15 cellular contexts compared by ENCODE assay signal in the genomic region with DNA sequence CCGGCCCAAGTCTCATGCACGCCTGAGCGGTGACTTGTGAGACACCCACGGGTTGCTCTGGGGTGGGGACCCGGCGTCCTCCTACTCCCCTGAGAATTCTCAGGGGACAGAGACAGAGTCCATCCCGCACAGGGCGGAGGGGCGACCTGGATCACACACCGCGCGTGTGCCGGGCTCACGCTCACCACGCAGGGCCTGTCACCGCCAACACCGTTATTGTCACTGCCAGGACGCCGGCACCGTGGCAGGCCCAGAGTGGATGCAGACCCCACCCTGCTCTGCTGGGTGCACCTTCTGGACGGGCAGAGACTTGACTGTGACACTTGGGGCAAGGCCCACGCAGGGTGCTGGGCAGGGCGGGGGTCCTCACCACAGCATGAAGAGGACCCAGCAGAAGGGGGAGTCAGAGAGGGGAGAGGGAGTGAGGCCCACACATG. TPM values are rescaled to one million over a fixed set of nuclear protein-coding genes. Genes with fewer than 3 reads are reported as not detected.
DNase-seq lines count a peak whose midpoint lies in the region; ATAC-seq and TF ChIP-seq lines count a peak whose summit lies in the region.
"Had no signal": no experiment of that assay in that cellular context is flagged by ENCODE, and none has a peak within 500 bp of the region (broad histone marks: within the 10 kb centered on the region; RNA-seq: fewer than 3 reads in every experiment).

No MANE protein-coding gene starts in this region.

- H3K23ac ChIP-seq in neuronal stem cell (ENCODE audit: low read depth, low read length, poor library complexity), result no peak overlapping the region

- peaks cover 86% of the 10 kb centered on the region for H3K36me3 Mint-ChIP-seq in CD4-positive, alpha-beta T cell (ENCODE audit: low read depth)
- peaks cover 4% of the 10 kb centered on the region for H3K36me3 Mint-ChIP-seq in activated naive CD8-positive, alpha-beta T cell

- peaks cover 50% of the 10 kb centered on the region for H3K4me1 Mint-ChIP-seq in CD4-positive, alpha-beta T cell (ENCODE audit: low read depth)
- peaks cover 33% of the 10 kb centered on the region for H3K4me1 Mint-ChIP-seq in activated naive CD8-positive, alpha-beta T cell (ENCODE audit: low read depth)

- no peaks in the 10 kb centered on the region for H3K27me3 ChIP-seq in CD4-positive, alpha-beta T cell (ENCODE audit: control insufficient read depth, insufficient read depth, low read length)
- no peaks in the 10 kb centered on the region for H3K27me3 ChIP-seq in neuronal stem cell (ENCODE audit: control insufficient read depth in 3 of 3, insufficient read depth in 3 of 3, low read depth in 1 of 3, low read length in 3 of 3)
- H3K27me3 ChIP-seq: gastroesophageal sphincter had no signal

- H3K4me2 ChIP-seq in neuronal stem cell (ENCODE audit: insufficient read depth, low read length, poor library complexity, severe bottlenecking), result no peak overlapping the region

- no peak overlapping the region for H2AK5ac ChIP-seq in neuronal stem cell (ENCODE audit: low read depth, low read length)

- no peaks in the 10 kb centered on the region for H3K27me3 Mint-ChIP-seq in CD4-positive, alpha-beta T cell
- H3K27me3 Mint-ChIP-seq in activated naive CD8-positive, alpha-beta T cell, result no peaks in the 10 kb centered on the region

- H3K14ac ChIP-seq in neuronal stem cell (ENCODE audit: low read length), result no peak overlapping the region

- CTCF ChIA-PET in CD4-positive, alpha-beta T cell (lab: Charles Lee), result interaction anchor here (0.6 to 1.9 kb wide), 2 partner anchors 9 to 10 kb away, joined by 4 to 6 read pairs; no protein-coding TSS in a partner anchor

- peak overlapping the region; percentile 22; the same call in 1 of the 2 replicates for H3K4me3 ChIP-seq in GM12864 (ENCODE audit: low read depth, low read length)
- H3K4me3 ChIP-seq in neuronal stem cell (ENCODE audit: low read length in 2 of 2), result peak overlapping the region in 1 of 2 donors; percentile 27
- H3K4me3 ChIP-seq: gastroesophageal sphincter had no signal

- intact Hi-C loops in CD4-positive, alpha-beta T cell (cut with DNase I, micrococcal nuclease), result loop anchor here in 1 of 2 experiments (5.0 kb wide), 1 partner anchor 63 kb away; a partner anchor contains a TSS

- H3K9ac ChIP-seq in neuronal stem cell (ENCODE audit: low read depth, low read length, poor library complexity), result peak overlapping the region; percentile 70

- no peak overlapping the region for H2BK5ac ChIP-seq in neuronal stem cell (ENCODE audit: low read length)

- DNase-seq in CD4-positive, alpha-beta T cell, result no peak
- no peak for DNase-seq in GM12864 (ENCODE audit: low read depth)
- DNase-seq in neuronal stem cell (ENCODE audit: low spot score), result no peak
- DNase-seq in Kasumi-1 (lab: John Stamatoyannopoulos, UW), result no peak
- no peak for DNase-seq in stimulated activated CD4-positive, alpha-beta T cell treated with anti-CD3 and anti-CD28 coated beads, Interleukin-2, amount 100 ng/mL, for 48 hours
- DNase-seq: amniotic stem cell, EL, IMR-90, NCI-H1092, Right ventricle myocardium superior had no signal

- POLR2A ChIA-PET in CD4-positive, alpha-beta T cell (lab: Charles Lee), result interaction anchor here (1.2 kb wide), 1 partner anchor 48 kb away, joined by 3 read pairs; no protein-coding TSS in a partner anchor

- peak overlapping the region; percentile 14 for H2BK12ac ChIP-seq in neuronal stem cell (ENCODE audit: low read length)

- H2BK15ac ChIP-seq in neuronal stem cell (ENCODE audit: low read length), result no peak overlapping the region

- no peak overlapping the region for H3K18ac ChIP-seq in neuronal stem cell (ENCODE audit: low read length)

- peaks cover 6% of the 10 kb centered on the region for H3K79me1 ChIP-seq in neuronal stem cell (ENCODE audit: low read depth, low read length)

- no peaks in the 10 kb centered on the region for H3K9me3 Mint-ChIP-seq in CD4-positive, alpha-beta T cell
- no peaks in the 10 kb centered on the region for H3K9me3 Mint-ChIP-seq in activated naive CD8-positive, alpha-beta T cell (ENCODE audit: low read depth)

- H2AFZ ChIP-seq in neuronal stem cell (ENCODE audit: low read length), result no peak overlapping the region

- no peak overlapping the region for H4K8ac ChIP-seq in neuronal stem cell (ENCODE audit: low read depth, low read length)

- H3K4me1 ChIP-seq in neuronal stem cell (ENCODE audit: control insufficient read depth in 2 of 2, insufficient read depth in 1 of 2, low read depth in 1 of 2, low read length in 2 of 2), result no peaks in the 10 kb centered on the region

- no peak for ATAC-seq in CD4-positive, alpha-beta T cell (ENCODE audit: poor library complexity)
- no peak for ATAC-seq in HG03097 (IDR thresholded peaks at IDR 0.05; ENCODE audit: low FRiP score, unreplicated experiment)
- ATAC-seq: gastroesophageal sphincter, HCT116 had no signal

- no peak for TF ChIP-seq CTCF in CD4-positive, alpha-beta T cell (IDR thresholded peaks at IDR 0.05)
- TF ChIP-seq CTCF in GM12864 (IDR thresholded peaks at IDR 0.05; ENCODE audit: low read depth, low read length, missing control alignments), result no peak

- H3K27ac Mint-ChIP-seq in CD4-positive, alpha-beta T cell, result peak overlapping the region; percentile 97
- H3K27ac Mint-ChIP-seq in activated naive CD8-positive, alpha-beta T cell, result peak overlapping the region; percentile 92

- no peaks in the 10 kb centered on the region for H3K9me3 ChIP-seq in CD4-positive, alpha-beta T cell (ENCODE audit: control insufficient read depth, low read length)
- H3K9me3 ChIP-seq in neuronal stem cell (replicated peaks in 1 of 2; ENCODE audit: control insufficient read depth in 2 of 2, insufficient read depth in 1 of 2, low read depth in 1 of 2, low read length in 2 of 2), result peaks cover 0 to 2% of the 10 kb centered on the region in 2 donors
- H3K9me3 ChIP-seq: gastroesophageal sphincter had no signal

- peak overlapping the region; percentile 86 for H3K4me3 Mint-ChIP-seq in CD4-positive, alpha-beta T cell
- H3K4me3 Mint-ChIP-seq in activated naive CD8-positive, alpha-beta T cell, result peak overlapping the region; percentile 80

- no peak overlapping the region for H2BK120ac ChIP-seq in neuronal stem cell (ENCODE audit: low read depth, low read length)

- no CpG with 5 or more reads among the region's 23 CpGs for WGBS in neuronal stem cell (ENCODE audit: extremely low coverage in 2 of 2, insufficient read length in 2 of 2, insufficient replicate concordance in 1 of 2), 2 donors

- no peak overlapping the region for H3K4ac ChIP-seq in neuronal stem cell (ENCODE audit: low read length)

- no peak overlapping the region for H4K91ac ChIP-seq in neuronal stem cell (ENCODE audit: low read depth, low read length, poor library complexity)

- peaks cover 26 to 86% of the 10 kb centered on the region in 2 donors for H3K36me3 ChIP-seq in neuronal stem cell (replicated peaks in 1 of 2; ENCODE audit: control insufficient read depth in 2 of 2, insufficient read depth in 2 of 2, low read length in 2 of 2)

- H3K27ac ChIP-seq in CD4-positive, alpha-beta T cell (ENCODE audit: low read depth, low read length), result peak overlapping the region; percentile 70
- no peak overlapping the region for H3K27ac ChIP-seq in neuronal stem cell (replicated peaks; ENCODE audit: low read length)
- H3K27ac ChIP-seq: C4-2B had no signal

RNA-seq across cellular contexts. Expression of a gene that starts 16.2 kb away (rescaled TPM):
- total RNA-seq in CD4-positive, alpha-beta T cell, result 10 to 100 TPM; 96.4 to 97.3 TPM
- 15.6 TPM for polyA plus RNA-seq in neuronal stem cell (2013, experiment 1 of 2)
- 16.1 TPM for polyA plus RNA-seq in neuronal stem cell (2013, experiment 2 of 2)

RNA-seq across cellular contexts. Expression of a gene that starts 16.8 kb away (rescaled TPM):
- 10 to 100 TPM; 17.4 to 17.9 TPM for total RNA-seq in CD4-positive, alpha-beta T cell
- polyA plus RNA-seq in neuronal stem cell (2013, experiment 1 of 2), result 2.5 TPM
- polyA plus RNA-seq in neuronal stem cell (2013, experiment 2 of 2), result 2.3 TPM

RNA-seq across cellular contexts. Expression of a gene that starts 28.8 kb away (rescaled TPM):
- 100 to 1,000 TPM; 325 to 347 TPM for total RNA-seq in CD4-positive, alpha-beta T cell
- 138 TPM for polyA plus RNA-seq in neuronal stem cell (2013, experiment 1 of 2)
- polyA plus RNA-seq in neuronal stem cell (2013, experiment 2 of 2), result 146 TPM
